13 cellular contexts compared by ENCODE assay signal in the genomic region with DNA sequence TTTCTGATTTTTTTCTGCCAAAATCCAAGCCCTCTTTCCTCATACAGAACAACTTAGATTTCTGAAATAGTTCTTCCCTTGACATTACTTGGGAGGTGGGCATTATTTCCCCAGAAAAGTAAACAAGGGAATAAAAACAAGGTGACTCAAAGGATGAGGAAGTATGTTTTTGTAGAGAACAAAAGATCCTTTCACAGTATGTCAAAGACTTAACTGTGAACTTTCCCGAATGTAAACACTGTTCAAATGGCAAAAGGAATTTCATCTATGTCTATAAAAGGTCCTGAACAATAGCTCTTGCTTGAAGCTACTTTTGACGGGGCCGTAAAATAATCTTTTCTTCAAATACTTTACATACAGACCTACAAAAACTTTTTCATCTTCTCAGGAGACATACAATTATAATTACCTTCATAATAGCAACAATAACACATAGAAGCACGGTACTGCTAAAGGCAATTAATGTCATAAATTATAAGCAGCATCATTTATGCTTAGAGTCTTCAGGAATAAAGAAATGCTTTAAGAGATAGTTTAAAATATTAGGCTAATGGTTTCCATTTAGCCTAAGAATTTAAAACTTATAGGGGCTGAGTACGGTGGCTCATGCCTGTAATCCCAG.
A peak's percentile ranks its signal among the peaks of the same experiment; 100 is the strongest.
DNase-seq lines count a peak whose midpoint lies in the region; ATAC-seq and TF ChIP-seq lines count a peak whose summit lies in the region.
"Had no signal": no experiment of that assay in that cellular context is flagged by ENCODE, and none has a peak within 500 bp of the region (broad histone marks: within the 10 kb centered on the region; RNA-seq: fewer than 3 reads in every experiment).

No MANE protein-coding gene starts in this region.

- ATAC-seq in HG03469 (IDR thresholded peaks at IDR 0.05; ENCODE audit: unreplicated experiment) (no peak), GM19397 (IDR thresholded peaks at IDR 0.05; ENCODE audit: unreplicated experiment) (no peak)
- ATAC-seq: activated naive CD8-positive, alpha-beta T cell treated with anti-CD3 and anti-CD28 coated beads, Interleukin-2, amount 50 U/mL, for 24 hours; sciatic nerve; stimulated activated memory B cell treated with anti-CD40 and anti-IgM and Interleukin-4, amounts not matched to agents 10 μg/mL and 1 μg/mL and 100 μg/mL, for 72 hours had no signal

- H3K4me2 ChIP-seq in PC-9 = peak overlapping the region; percentile 46

- H3K36me3 ChIP-seq in PC-9 (ENCODE audit: low read depth) (no peaks in the 10 kb centered on the region), prostate gland (no peaks in the 10 kb centered on the region)

- H3F3A ChIP-seq in PC-9 (ENCODE audit: insufficient read depth, low read depth) = peaks cover 6% of the 10 kb centered on the region

- H3K27me3 ChIP-seq in PC-9 (ENCODE audit: insufficient read depth, low read depth) (no peaks in the 10 kb centered on the region), prostate gland (replicated peaks; ENCODE audit: insufficient read depth) (no peaks in the 10 kb centered on the region)

- H3K27ac ChIP-seq in PC-9 = peak overlapping the region; percentile 66
- peak overlapping the region; percentile 54 to 55 for H3K27ac ChIP-seq in prostate gland

- WGBS in prostate gland = 27% methylated on average over 5 of the region's 5 CpGs

- no peak overlapping the region for H2AFZ ChIP-seq in PC-9

- peaks cover 42% of the 10 kb centered on the region for H3K4me1 ChIP-seq in PC-9 (replicated peaks; ENCODE audit: insufficient read depth)
- no peaks in the 10 kb centered on the region for H3K4me1 ChIP-seq in prostate gland (replicated peaks)

- H3K9me3 ChIP-seq in PC-9 (ENCODE audit: insufficient read depth, low read depth) (no peaks in the 10 kb centered on the region), prostate gland (no peaks in the 10 kb centered on the region)

- in situ Hi-C loops in ACHN (cut with HindIII; ENCODE audit: low pct_ligation_motif_present, low pct_unique_long_range_greater_than_20kb, low sequenced_read_pairs) = no loop called here

- intact Hi-C loops in PC-9 (cut with micrococcal nuclease; ENCODE audit: unreplicated experiment) = loop anchor here (1.0 to 2.0 kb wide), 4 partner anchors 38 to 292 kb away; no protein-coding TSS in a partner anchor
- intact Hi-C loops in prostate gland (cut with DNase I) = no loop called here

- DNase-seq in Daoy (ENCODE audit: low read depth) = peak; percentile 46
- peak in 1 of 2 experiments; percentile 94 for DNase-seq in PC-9
- peak; percentile 23 for DNase-seq in epithelial cell of proximal tubule (ENCODE audit: low read depth)
- no peak for DNase-seq in prostate gland (ENCODE audit: low spot score)
- no peak for DNase-seq in ACHN
- DNase-seq in erythroblast (lab: John Stamatoyannopoulos, UW) = no peak
- DNase-seq: activated CD4-positive, alpha-beta T cell treated with anti-CD3 and anti-CD28 coated beads for 4 hours; activated naive CD8-positive, alpha-beta T cell treated with anti-CD3 and anti-CD28 coated beads, Interleukin-2, amount 50 U/mL, for 24 hours; MV-4-11 had no signal

- no peaks in the 10 kb centered on the region for H3K79me2 ChIP-seq in PC-9 (ENCODE audit: low read depth)

- H3K4me3 ChIP-seq in PC-9 = no peak overlapping the region
- H3K4me3 ChIP-seq in epithelial cell of proximal tubule (ENCODE audit: low read depth, low read length) = no peak overlapping the region
- no peak overlapping the region for H3K4me3 ChIP-seq in prostate gland

- H4K20me1 ChIP-seq in PC-9 (ENCODE audit: insufficient read depth) = no peaks in the 10 kb centered on the region

- no peaks in the 10 kb centered on the region for H3K9me2 ChIP-seq in PC-9 (ENCODE audit: insufficient read depth)

- BruUV-seq in PC-9 (replicated peaks; lab: Mats Ljungman, UMichigan) = no TSS peak

- TF ChIP-seq POLR2A in prostate gland (IDR thresholded peaks at IDR 0.05) (no peak), erythroblast (IDR thresholded peaks at IDR 0.05; ENCODE audit: low read length) (no peak)

- no peak for TF ChIP-seq CTCF in PC-9 (conservative IDR thresholded peaks at IDR 0.05)
- TF ChIP-seq CTCF in epithelial cell of proximal tubule (conservative IDR thresholded peaks at IDR 0.05; ENCODE audit: low read depth, low read length) = no peak
- TF ChIP-seq CTCF in prostate gland (IDR thresholded peaks at IDR 0.05) = no peak

- POLR2A ChIA-PET in PC-9 (lab: Charles Lee; ENCODE audit: unreplicated experiment) = interaction anchor here (0.6 kb wide), 2 partner anchors 11 to 126 kb away, joined by 6 to 12 read pairs; no protein-coding TSS in a partner anchor

- CTCF ChIA-PET in PC-9 (lab: Charles Lee) = interaction anchor here (0.6 kb wide), 2 partner anchors 190 to 706 kb away, joined by 3 read pairs; no protein-coding TSS in a partner anchor

Comparison
In these comparisons a context has a peak if more than half of its experiments do, and no peak if none do; other contexts are left out.
1. DNase-seq: peak in Daoy (single experiment) and epithelial cell of proximal tubule (single experiment); none in prostate gland (single experiment), ACHN (single experiment) and erythroblast (0 of 2).